Comparison of ENCODE assay signal across 25 cellular contexts in the genomic region with DNA sequence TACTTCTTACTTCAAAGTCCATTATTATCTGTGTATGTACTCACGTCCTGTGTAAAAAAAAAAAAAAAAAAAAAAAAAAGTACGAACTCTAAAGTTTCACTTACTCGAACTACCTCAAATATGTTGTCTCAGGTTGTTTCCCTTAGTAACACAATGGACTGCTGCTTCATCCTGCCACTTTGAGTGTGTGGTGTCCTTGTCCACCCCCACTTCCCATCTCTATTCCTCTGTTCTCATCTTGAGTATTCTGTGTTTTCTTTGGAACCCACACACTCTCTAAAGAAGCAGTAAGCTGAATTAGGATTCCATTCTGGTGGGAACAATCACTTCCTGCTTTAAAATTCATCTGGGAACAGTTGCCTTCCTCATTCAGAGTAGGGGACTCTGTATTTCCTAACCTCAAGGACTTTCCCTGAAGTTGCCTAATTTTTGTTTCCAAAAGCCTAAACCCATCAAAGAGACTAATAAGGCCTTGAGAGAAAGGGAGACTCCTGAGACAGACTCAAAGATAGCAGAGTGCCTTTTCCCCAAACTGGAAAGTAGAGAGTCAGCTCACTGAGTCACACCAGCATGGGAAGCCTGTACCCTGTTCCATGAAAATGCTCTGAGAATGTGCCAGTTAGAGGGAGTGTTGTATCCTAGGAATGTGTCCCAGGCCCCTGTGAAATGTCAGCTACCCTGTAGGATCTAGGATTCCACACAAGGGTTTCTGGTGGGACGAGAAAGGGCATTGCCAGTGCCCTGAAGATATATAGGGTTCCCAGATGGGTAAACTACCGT.
DNase-seq lines count a peak whose midpoint lies in the region; ATAC-seq and TF ChIP-seq lines count a peak whose summit lies in the region.
"Had no signal": no experiment of that assay in that cellular context is flagged by ENCODE, and none has a peak within 500 bp of the region (broad histone marks: within the 10 kb centered on the region; RNA-seq: fewer than 3 reads in every experiment).

No MANE protein-coding gene starts in this region.

- H3K36me3 ChIP-seq in right atrium auricular region (no peaks in the 10 kb centered on the region), mesendoderm (ENCODE audit: control insufficient read depth, insufficient read depth, low read length) (no peaks in the 10 kb centered on the region)
- H3K36me3 ChIP-seq: lower lobe of right lung, Peyer's patch, prostate gland, uterus had no signal

- H2BK15ac ChIP-seq in mesendoderm (replicated peaks; ENCODE audit: low read depth), result no peak overlapping the region

- H4K5ac ChIP-seq in mesendoderm (ENCODE audit: low read length), result no peak overlapping the region

- no peak for TF ChIP-seq CTCF in right atrium auricular region (IDR thresholded peaks at IDR 0.05)
- no peak for TF ChIP-seq CTCF in choroid plexus epithelial cell (conservative IDR thresholded peaks at IDR 0.05; ENCODE audit: low read depth, low read length)

- no peaks in the 10 kb centered on the region for H3K79me1 ChIP-seq in mesendoderm (ENCODE audit: low read length)

- H3K4me2 ChIP-seq in mesendoderm (ENCODE audit: low read length), result no peak overlapping the region
- H3K4me2 ChIP-seq: A549 had no signal

- CTCF ChIA-PET in activated CD8-positive, alpha-beta T cell treated with anti-CD3 and anti-CD28 coated beads, Interleukin-2, amount 10 ng/mL, durations not matched to agents 7 days and 5 days (lab: Charles Lee), result no interaction called here

- peaks cover 0 to 12% of the 10 kb centered on the region in 2 donors for H3K4me1 ChIP-seq in right atrium auricular region
- no peaks in the 10 kb centered on the region for H3K4me1 ChIP-seq in mesendoderm (ENCODE audit: control insufficient read depth, low read depth, low read length)
- H3K4me1 ChIP-seq: A549, lower lobe of right lung, prostate gland, uterus had no signal

- H3K27me3 Mint-ChIP-seq in activated CD8-positive, alpha-beta T cell treated with anti-CD3 and anti-CD28 coated beads, Interleukin-2, amount 10 ng/mL, durations not matched to agents 7 days and 5 days (ENCODE audit: low read depth), result no peaks in the 10 kb centered on the region

- H3K36me3 Mint-ChIP-seq in activated CD8-positive, alpha-beta T cell treated with anti-CD3 and anti-CD28 coated beads, Interleukin-2, amount 10 ng/mL, durations not matched to agents 7 days and 5 days (ENCODE audit: low read depth), result no peaks in the 10 kb centered on the region
- H3K36me3 Mint-ChIP-seq: activated naive CD8-positive, alpha-beta T cell; IgD-negative memory B cell; naive B cell had no signal

- H3K4me1 Mint-ChIP-seq in activated CD8-positive, alpha-beta T cell treated with anti-CD3 and anti-CD28 coated beads, Interleukin-2, amount 10 ng/mL, durations not matched to agents 7 days and 5 days (ENCODE audit: low read depth), result no peaks in the 10 kb centered on the region
- H3K4me1 Mint-ChIP-seq: IgD-negative memory B cell, naive B cell had no signal

- DNase-seq in Right ventricle myocardium superior (no peak), right atrium auricular region (ENCODE audit: low spot score) (no peak), choroid plexus epithelial cell (ENCODE audit: low read depth) (peak; percentile 29), mesendoderm (peak; percentile 49), stromal cell of bone marrow (ENCODE audit: low read depth) (peak; percentile 27), NCI-H146 (lab: John Stamatoyannopoulos, UW) (no peak), AG08395 (ENCODE audit: low spot score) (no peak)
- DNase-seq in activated CD8-positive, alpha-beta T cell treated with anti-CD3 and anti-CD28 coated beads, Interleukin-2, amount 10 ng/mL, durations not matched to agents 7 days and 5 days, result no peak
- DNase-seq: activated T-cell treated with anti-CD3 and anti-CD28 coated beads, Interleukin-2, amount 50 U/mL, for 72 hours; erythroblast; H9; lower lobe of right lung; naive B cell; NCI-H2029; Peyer's patch; stimulated activated CD4-positive, alpha-beta T cell treated with anti-CD3 and anti-CD28 coated beads, Interleukin-12 subunit alpha, Interleukin-12 subunit beta, amount 100 ng/mL, for 4 hours; stimulated activated CD8-positive, alpha-beta memory T cell treated with anti-CD3 and anti-CD28 coated beads, Interleukin-4, amount 100 ng/mL, for 48 hours; T1000; uterus had no signal

- H4K8ac ChIP-seq in mesendoderm (ENCODE audit: low read depth, low read length), result no peak overlapping the region

- no peaks in the 10 kb centered on the region for H3K79me2 ChIP-seq in mesendoderm (ENCODE audit: control insufficient read depth, insufficient read depth, low read length)

- H3K4ac ChIP-seq in mesendoderm (ENCODE audit: low read depth, low read length), result no peak overlapping the region

- H3K27ac Mint-ChIP-seq in activated CD8-positive, alpha-beta T cell treated with anti-CD3 and anti-CD28 coated beads, Interleukin-2, amount 10 ng/mL, durations not matched to agents 7 days and 5 days, result no peak overlapping the region
- H3K27ac Mint-ChIP-seq: activated naive CD8-positive, alpha-beta T cell; activated T-cell treated with anti-CD3 and anti-CD28 coated beads, Interleukin-2, amount 50 U/mL, for 72 hours; H9; IgD-negative memory B cell had no signal

- H3K18ac ChIP-seq in mesendoderm (ENCODE audit: low read length), result peak overlapping the region; percentile 22

- H2AK5ac ChIP-seq in mesendoderm (ENCODE audit: low read length), result no peak overlapping the region

- POLR2A ChIA-PET in activated CD8-positive, alpha-beta T cell treated with anti-CD3 and anti-CD28 coated beads, Interleukin-2, amount 10 ng/mL, durations not matched to agents 7 days and 5 days (lab: Charles Lee), result no interaction called here

- WGBS in mesendoderm (ENCODE audit: extremely low coverage, insufficient coverage, low lambda C conversion rate), result no CpG with 5 or more reads among the region's 5 CpGs

- no peak overlapping the region for H2BK5ac ChIP-seq in mesendoderm (ENCODE audit: low read length)

- H3K27me3 ChIP-seq in right atrium auricular region (no peaks in the 10 kb centered on the region), mesendoderm (ENCODE audit: insufficient read depth, low read length, poor library complexity) (no peaks in the 10 kb centered on the region)
- H3K27me3 ChIP-seq: Peyer's patch, uterus had no signal

- H3K27ac ChIP-seq in right atrium auricular region (no peak overlapping the region), mesendoderm (ENCODE audit: low read depth, low read length) (no peak overlapping the region)
- H3K27ac ChIP-seq: A549, lower lobe of right lung, Peyer's patch, prostate gland, uterus had no signal

- ATAC-seq in Right ventricle myocardium superior (ENCODE audit: poor library complexity), result peak; percentile 20
- ATAC-seq in activated CD8-positive, alpha-beta T cell treated with anti-CD3 and anti-CD28 coated beads, Interleukin-2, amount 10 ng/mL, durations not matched to agents 7 days and 5 days, result no peak
- ATAC-seq: A549; activated CD4-positive, CD25-positive, alpha-beta regulatory T cell treated with anti-CD3 and anti-CD28 coated beads, Interleukin-2, amount 50 U/mL, for 24 hours; activated T-cell treated with anti-CD3 and anti-CD28 coated beads, Interleukin-2, amount 50 U/mL, for 72 hours; GM12878; lower lobe of right lung had no signal

- no peak overlapping the region for H3K4me3 ChIP-seq in right atrium auricular region
- H3K4me3 ChIP-seq in choroid plexus epithelial cell (ENCODE audit: low read depth, low read length), result no peak overlapping the region
- no peak overlapping the region for H3K4me3 ChIP-seq in mesendoderm (ENCODE audit: low read length)
- H3K4me3 ChIP-seq: A549, GM12878, lower lobe of right lung, Peyer's patch, prostate gland, uterus had no signal

- no peak overlapping the region for H3K23ac ChIP-seq in mesendoderm (ENCODE audit: low read length)

- H2BK120ac ChIP-seq in mesendoderm (ENCODE audit: low read depth, low read length), result no peak overlapping the region

- H3K4me3 Mint-ChIP-seq in activated CD8-positive, alpha-beta T cell treated with anti-CD3 and anti-CD28 coated beads, Interleukin-2, amount 10 ng/mL, durations not matched to agents 7 days and 5 days, result no peak overlapping the region
- H3K4me3 Mint-ChIP-seq: activated naive CD8-positive, alpha-beta T cell; activated T-cell treated with anti-CD3 and anti-CD28 coated beads, Interleukin-2, amount 50 U/mL, for 72 hours; H9; IgD-negative memory B cell; naive B cell had no signal

- no peaks in the 10 kb centered on the region for H3K9me3 ChIP-seq in right atrium auricular region
- H3K9me3 ChIP-seq: A549, lower lobe of right lung, Peyer's patch, prostate gland, uterus had no signal

- no peaks in the 10 kb centered on the region for H3K9me3 Mint-ChIP-seq in activated CD8-positive, alpha-beta T cell treated with anti-CD3 and anti-CD28 coated beads, Interleukin-2, amount 10 ng/mL, durations not matched to agents 7 days and 5 days (ENCODE audit: insufficient read depth)
- H3K9me3 Mint-ChIP-seq: activated T-cell treated with anti-CD3 and anti-CD28 coated beads, Interleukin-2, amount 50 U/mL, for 72 hours; H9; IgD-negative memory B cell; naive B cell had no signal

- intact Hi-C loops in Right ventricle myocardium superior (cut with DNase I), result no loop called here

- H3K56ac ChIP-seq in mesendoderm (ENCODE audit: low read length), result no peak overlapping the region

- no peak overlapping the region for H3K9ac ChIP-seq in mesendoderm (ENCODE audit: low read length)

Comparison
In these comparisons a context has a peak if more than half of its experiments do, and no peak if none do; other contexts are left out.
1. DNase-seq: peak in choroid plexus epithelial cell (single experiment), mesendoderm (single experiment) and stromal cell of bone marrow (single experiment); none in Right ventricle myocardium superior (single experiment), right atrium auricular region (single experiment), NCI-H146 (single experiment), AG08395 (single experiment) and activated CD8-positive, alpha-beta T cell treated with anti-CD3 and anti-CD28 coated beads, Interleukin-2, amount 10 ng/mL, durations not matched to agents 7 days and 5 days (single experiment).